In the genomic region with DNA sequence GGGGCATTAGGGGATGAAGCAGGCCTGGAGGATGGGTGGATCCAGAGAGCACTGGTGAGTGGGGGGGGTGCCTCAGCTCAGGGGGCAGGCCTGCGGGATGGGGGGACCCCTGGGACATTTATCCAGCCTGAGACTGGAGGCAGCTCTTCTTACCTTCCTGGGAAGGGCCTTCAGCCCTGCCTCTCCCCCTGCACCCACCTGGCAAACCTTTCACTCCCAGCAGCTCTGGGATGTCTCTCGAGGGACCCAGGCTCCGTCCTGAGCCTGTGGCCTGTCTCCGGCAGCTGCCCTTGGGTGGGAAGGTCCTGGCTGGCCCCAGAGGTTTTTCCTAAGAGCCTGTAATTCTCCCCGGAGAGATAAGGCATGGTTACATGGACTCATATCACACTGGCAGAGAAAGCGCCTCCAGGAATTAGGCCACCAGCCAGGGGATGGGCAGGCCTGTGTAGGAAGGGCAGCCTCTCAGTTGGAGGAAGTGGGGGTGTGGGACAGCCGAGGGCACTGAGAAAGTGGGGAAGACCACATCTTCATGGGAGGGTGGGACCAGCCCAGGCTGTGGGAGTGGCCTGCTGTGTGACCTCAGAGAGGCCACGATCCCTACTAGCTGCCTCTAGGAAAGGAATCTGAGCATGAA, we compare ENCODE assay signal across 1 cellular context.
TF ChIP-seq lines count a peak whose summit lies in the region.

No MANE protein-coding gene starts in this region.

TF ChIP-seq in H1, 55 proteins besides CTCF, POLR2A, EP300 and RAD21 (continued from another document):
- no peak for TF ChIP-seq RNF2 (IDR thresholded peaks at IDR 0.05; ENCODE audit: borderline replicate concordance, low read depth, low read length, missing control alignments, poor library complexity, severe bottlenecking)
- TF ChIP-seq EGR1 (IDR thresholded peaks at IDR 0.05; ENCODE audit: borderline replicate concordance, low read depth, low read length) = no peak
- TF ChIP-seq KDM4A (IDR thresholded peaks at IDR 0.05; ENCODE audit: low read depth, low read length, severe bottlenecking) = no peak
- TF ChIP-seq SAP30 (IDR thresholded peaks at IDR 0.05; ENCODE audit: insufficient read depth, insufficient replicate concordance, low read length) = no peak
